Comparison of ENCODE assay signal across 11 cellular contexts in genomic region chr6:5287205-5287965, GRCh38. TPM values are rescaled to one million over a fixed set of nuclear protein-coding genes. Genes with fewer than 3 reads are reported as not detected.
DNase-seq lines count a peak whose midpoint lies in the region; ATAC-seq, FAIRE-seq and TF ChIP-seq lines count a peak whose summit lies in the region.
"Had no signal": no experiment of that assay in that cellular context is flagged by ENCODE, and none has a peak within 500 bp of the region (broad histone marks: within the 10 kb centered on the region; RNA-seq: fewer than 3 reads in every experiment).

No MANE protein-coding gene starts in this region.

- 0 out of 22 replicates have a peak, but pooled peaks cover 0 to 4% (median 0%) of the 10 kb centered on the region in 11 experiments for H3K36me3 ChIP-seq in BLaER1 treated with 17β-estradiol and CSF1 and Interleukin-3, amounts not matched to agents 10 nM and 100 nM
- H3K36me3 ChIP-seq in PC-3 (ENCODE audit: low read depth, low read length) = no peaks in the 10 kb centered on the region
- H3K36me3 ChIP-seq in pancreas = no peaks in the 10 kb centered on the region

- WGBS in pancreas, 2 donors = 84 to 86% methylated on average over 12 of the region's 12 CpGs

- peaks cover 19% of the 10 kb centered on the region; the same call in 1 of the 2 replicates for H3K79me2 ChIP-seq in PC-3 (ENCODE audit: low read length)

- H3K4me3 Mint-ChIP-seq in activated naive CD4-positive, alpha-beta T cell treated with anti-CD3 and anti-CD28 coated beads for 36 hours = no peak overlapping the region
- H3K4me3 Mint-ChIP-seq: natural killer cell treated with Interleukin-12 subunit alpha and Interleukin-12 subunit beta and Interleukin-15 and Interleukin-18, amount 100 ng/mL, for 72 hours had no signal

- no peaks in the 10 kb centered on the region for H3K27me3 ChIP-seq in BLaER1 treated with 17β-estradiol and CSF1 and Interleukin-3, amounts not matched to agents 10 nM and 100 nM
- no peaks in the 10 kb centered on the region for H3K27me3 ChIP-seq in PC-3 (ENCODE audit: low read length)
- H3K27me3 ChIP-seq in pancreas = no peaks in the 10 kb centered on the region
- H3K27me3 ChIP-seq: dorsolateral prefrontal cortex had no signal

- no peaks in the 10 kb centered on the region for H3K36me3 Mint-ChIP-seq in activated naive CD4-positive, alpha-beta T cell treated with anti-CD3 and anti-CD28 coated beads for 36 hours (ENCODE audit: low read depth)

- TF ChIP-seq CTCF in PC-3 (conservative IDR thresholded peaks at IDR 0.05; ENCODE audit: low read depth, low read length) (no peak), epithelial cell of proximal tubule (conservative IDR thresholded peaks at IDR 0.05; ENCODE audit: low read depth, low read length) (no peak), pancreas (IDR thresholded peaks at IDR 0.05) (no peak)

- CTCF ChIA-PET in PC-3 (lab: Charles Lee) = interaction anchor here (0.6 kb wide), 1 partner anchor 35 kb away, joined by 4 read pairs; no protein-coding TSS in a partner anchor
- CTCF ChIA-PET in activated naive CD4-positive, alpha-beta T cell treated with anti-CD3 and anti-CD28 coated beads for 36 hours (lab: Charles Lee) = interaction anchor here (2.0 kb wide), 1 partner anchor 15 kb away, joined by 5 read pairs; no protein-coding TSS in a partner anchor

- peak; percentile 92 for ATAC-seq in PC-3
- ATAC-seq in pancreas = peak in 3 of 4 donors; percentile 48 to 71 (median 64)
- ATAC-seq: natural killer cell treated with Interleukin-12 subunit alpha and Interleukin-12 subunit beta and Interleukin-15 and Interleukin-18, amount 100 ng/mL, for 72 hours had no signal

- BruUV-seq in PC-3 (replicated peaks; lab: Mats Ljungman, UMichigan) = no TSS peak

- no peaks in the 10 kb centered on the region for H3K27me3 Mint-ChIP-seq in activated naive CD4-positive, alpha-beta T cell treated with anti-CD3 and anti-CD28 coated beads for 36 hours (ENCODE audit: low read depth)
- H3K27me3 Mint-ChIP-seq: natural killer cell treated with Interleukin-12 subunit alpha and Interleukin-12 subunit beta and Interleukin-15 and Interleukin-18, amount 100 ng/mL, for 72 hours had no signal

- peaks cover 0 to 6% (median 0%) of the 10 kb centered on the region in 11 experiments; a peak in 2 of 22 replicates for H3K9me3 ChIP-seq in BLaER1 treated with 17β-estradiol and CSF1 and Interleukin-3, amounts not matched to agents 10 nM and 100 nM (replicated peaks in 1 of 11)
- H3K9me3 ChIP-seq in PC-3 (ENCODE audit: low read length) (no peaks in the 10 kb centered on the region), pancreas (no peaks in the 10 kb centered on the region)

- POLR2A ChIA-PET in PC-3 (lab: Charles Lee; ENCODE audit: unreplicated experiment) = no interaction called here

- intact Hi-C loops in PC-3 (cut with micrococcal nuclease) (no loop called here), pancreas (cut with DNase I) (no loop called here)
- intact Hi-C loops in activated naive CD4-positive, alpha-beta T cell treated with anti-CD3 and anti-CD28 coated beads for 36 hours (cut with micrococcal nuclease) = no loop called here

- peaks cover 47% of the 10 kb centered on the region for H3K4me1 Mint-ChIP-seq in activated naive CD4-positive, alpha-beta T cell treated with anti-CD3 and anti-CD28 coated beads for 36 hours (ENCODE audit: low read depth)

- H3K27ac Mint-ChIP-seq in activated naive CD4-positive, alpha-beta T cell treated with anti-CD3 and anti-CD28 coated beads for 36 hours = no peak overlapping the region

- peaks cover 12 to 33% (median 20%) of the 10 kb centered on the region in 10 experiments for H3K4me1 ChIP-seq in BLaER1 treated with 17β-estradiol and CSF1 and Interleukin-3, amounts not matched to agents 10 nM and 100 nM
- H3K4me1 ChIP-seq in PC-3 (ENCODE audit: insufficient read depth, low read length) (peaks cover 9% of the 10 kb centered on the region), pancreas (no peaks in the 10 kb centered on the region)

- no peaks in the 10 kb centered on the region for H3K9me2 ChIP-seq in PC-3 (replicated peaks; ENCODE audit: low read length)

- no peak for FAIRE-seq in pancreas (lab: Jason Lieb, UNC)

- peaks cover 0 to 39% (median 14%) of the 10 kb centered on the region in 11 experiments; a peak in 12 of 22 replicates for H4K20me1 ChIP-seq in BLaER1 treated with 17β-estradiol and CSF1 and Interleukin-3, amounts not matched to agents 10 nM and 100 nM
- H4K20me1 ChIP-seq in PC-3 (ENCODE audit: low read length) = no peaks in the 10 kb centered on the region

- no peaks in the 10 kb centered on the region for H3K9me3 Mint-ChIP-seq in activated naive CD4-positive, alpha-beta T cell treated with anti-CD3 and anti-CD28 coated beads for 36 hours
- H3K9me3 Mint-ChIP-seq: natural killer cell treated with Interleukin-12 subunit alpha and Interleukin-12 subunit beta and Interleukin-15 and Interleukin-18, amount 100 ng/mL, for 72 hours had no signal

- no peaks in the 10 kb centered on the region for H3F3A ChIP-seq in PC-3 (ENCODE audit: low read length, unreplicated experiment)

- no peak overlapping the region for H3K9ac ChIP-seq in BLaER1 treated with 17β-estradiol and CSF1 and Interleukin-3, amounts not matched to agents 10 nM and 100 nM
- no peak overlapping the region for H3K9ac ChIP-seq in PC-3 (ENCODE audit: low read length)

- DNase-seq in PC-3 (peak; percentile 61), epithelial cell of proximal tubule (ENCODE audit: low read depth) (peak; percentile 65), pancreas (no peak), putamen (ENCODE audit: low spot score) (no peak), ureter (ENCODE audit: low spot score) (no peak), NCI-H146 treated with DMSO at 0.1 percent for 48 hours (lab: John Stamatoyannopoulos, UW; ENCODE audit: unreplicated experiment) (no peak)
- DNase-seq in activated naive CD4-positive, alpha-beta T cell treated with anti-CD3 and anti-CD28 coated beads for 36 hours = no peak
- DNase-seq: dorsolateral prefrontal cortex, NCI-H2081 had no signal

- H3K4me3 ChIP-seq in BLaER1 treated with 17β-estradiol and CSF1 and Interleukin-3, amounts not matched to agents 10 nM and 100 nM = no peak overlapping the region
- H3K4me3 ChIP-seq in PC-3 (ENCODE audit: low read length) (no peak overlapping the region), epithelial cell of proximal tubule (ENCODE audit: low read depth, low read length) (no peak overlapping the region), pancreas (no peak overlapping the region)

- H2AFZ ChIP-seq in PC-3 (ENCODE audit: low read length) = no peak overlapping the region

- H3K27ac ChIP-seq in BLaER1 treated with 17β-estradiol and CSF1 and Interleukin-3, amounts not matched to agents 10 nM and 100 nM = no peak overlapping the region
- H3K27ac ChIP-seq in PC-3 (ENCODE audit: low read length) = no peak overlapping the region
- no peak overlapping the region for H3K27ac ChIP-seq in pancreas

- peak overlapping the region in 6 of 11 experiments; percentile 12 to 61 (median 46); a peak in 13 of 22 replicates for H3K4me2 ChIP-seq in BLaER1 treated with 17β-estradiol and CSF1 and Interleukin-3, amounts not matched to agents 10 nM and 100 nM
- 0 out of 2 replicates have a peak overlapping the region, but pooled peaks have one; percentile 14 for H3K4me2 ChIP-seq in PC-3 (ENCODE audit: low read length)

RNA-seq across cellular contexts. Expression of gene FARS2, which starts 26.1 kb away (rescaled TPM):
- 18.4 and 23.0 TPM in 2 replicates for total RNA-seq in PC-3 (2014; rRNA removed)
- 7.7 and 17.9 TPM in 2 replicates for total RNA-seq in epithelial cell of proximal tubule
- total RNA-seq in pancreas = 10 to 100 TPM in 1 of 6 donors, 1 to 10 TPM in 5; 6.5 to 10.3 (median 8.1) TPM
- polyA plus RNA-seq in pancreas = 1 to 10 TPM; 4.1 to 6.7 TPM
- total RNA-seq in ureter = 27.4 TPM
- 10 to 100 TPM; 15.4 to 15.8 TPM for total RNA-seq in activated naive CD4-positive, alpha-beta T cell treated with anti-CD3 and anti-CD28 coated beads for 36 hours

RNA-seq across cellular contexts. Expression of gene LYRM4, which starts 26.6 kb away (rescaled TPM):
- 18.6 and 27.7 TPM in 2 replicates for total RNA-seq in PC-3 (2014; rRNA removed)
- 17.8 and 30.7 TPM in 2 replicates for total RNA-seq in epithelial cell of proximal tubule
- 10 to 100 TPM in 5 of 6 donors, 1 to 10 TPM in 1; 8.7 to 14.9 (median 13.2) TPM for total RNA-seq in pancreas
- 10 to 100 TPM; 11.2 to 12.3 TPM for polyA plus RNA-seq in pancreas
- 33.5 TPM for total RNA-seq in ureter
- total RNA-seq in activated naive CD4-positive, alpha-beta T cell treated with anti-CD3 and anti-CD28 coated beads for 36 hours = 10 to 100 TPM; 46.2 to 51.6 TPM

Comparison
In these comparisons a context has a peak if more than half of its experiments do, and no peak if none do; other contexts are left out.
1. DNase-seq: peak in PC-3 (single experiment) and epithelial cell of proximal tubule (single experiment); none in pancreas (0 of 6), putamen (single experiment), ureter (single experiment), activated naive CD4-positive, alpha-beta T cell treated with anti-CD3 and anti-CD28 coated beads for 36 hours (single experiment) and NCI-H146 treated with DMSO at 0.1 percent for 48 hours (single experiment).